Comparison of ENCODE assay signal across 1 cellular context in the genomic region with DNA sequence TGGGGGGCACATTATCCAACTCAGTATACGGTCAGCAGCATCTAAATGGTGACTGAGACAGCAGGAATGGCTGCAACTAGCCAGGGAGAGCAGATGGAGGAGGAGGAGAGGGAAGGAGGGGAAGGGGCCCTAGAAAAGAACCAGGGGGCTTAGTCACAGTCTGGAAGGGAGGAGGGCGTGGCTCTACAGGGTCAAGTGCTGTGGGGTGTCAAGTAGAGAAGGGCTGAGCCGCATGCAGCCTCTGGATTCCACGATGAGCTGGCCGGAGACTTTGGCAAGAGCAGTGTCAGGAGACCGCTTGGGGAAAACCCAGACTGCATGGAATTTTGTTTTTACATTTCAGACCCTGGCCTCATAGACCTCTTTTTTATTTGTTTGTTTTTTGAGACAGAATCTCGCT.
TF ChIP-seq lines count a peak whose summit lies in the region.

No MANE protein-coding gene starts in this region.

TF ChIP-seq in IMR-90, 13 proteins besides CTCF, POLR2A, EP300 and RAD21:
- peak; percentile 86 for TF ChIP-seq CEBPB (IDR thresholded peaks at IDR 0.05; ENCODE audit: low read depth, low read length)
- TF ChIP-seq RFX5 (IDR thresholded peaks at IDR 0.05; ENCODE audit: low read depth, low read length): no peak
- peak; percentile 52; the same call in 1 of the 2 replicates for TF ChIP-seq MXI1 (IDR thresholded peaks at IDR 0.05; ENCODE audit: borderline replicate concordance, low read depth, low read length)
- TF ChIP-seq RCOR1 (IDR thresholded peaks at IDR 0.05; ENCODE audit: insufficient replicate concordance, low read length): peak; percentile 30
- peak; percentile 72; the same call in 1 of the 2 replicates for TF ChIP-seq BHLHE40 (IDR thresholded peaks at IDR 0.05; ENCODE audit: low read depth, low read length)
- TF ChIP-seq NFE2L2 (IDR thresholded peaks at IDR 0.05; ENCODE audit: low read depth, low read length): no peak
- TF ChIP-seq SMC3 (IDR thresholded peaks at IDR 0.05; ENCODE audit: low read depth, low read length): no peak
- TF ChIP-seq, protein P1, sequence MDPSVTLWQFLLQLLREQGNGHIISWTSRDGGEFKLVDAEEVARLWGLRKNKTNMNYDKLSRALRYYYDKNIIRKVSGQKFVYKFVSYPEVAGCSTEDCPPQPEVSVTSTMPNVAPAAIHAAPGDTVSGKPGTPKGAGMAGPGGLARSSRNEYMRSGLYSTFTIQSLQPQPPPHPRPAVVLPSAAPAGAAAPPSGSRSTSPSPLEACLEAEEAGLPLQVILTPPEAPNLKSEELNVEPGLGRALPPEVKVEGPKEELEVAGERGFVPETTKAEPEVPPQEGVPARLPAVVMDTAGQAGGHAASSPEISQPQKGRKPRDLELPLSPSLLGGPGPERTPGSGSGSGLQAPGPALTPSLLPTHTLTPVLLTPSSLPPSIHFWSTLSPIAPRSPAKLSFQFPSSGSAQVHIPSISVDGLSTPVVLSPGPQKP (IDR thresholded peaks at IDR 0.05; ENCODE audit: borderline replicate concordance, low read depth, low read length): no peak
- TF ChIP-seq MAFK (IDR thresholded peaks at IDR 0.05; ENCODE audit: low read depth, low read length): 0 out of 2 replicates have a peak, but pooled peaks have one; percentile 1
- peak; percentile 68; the same call in 1 of the 2 replicates for TF ChIP-seq MAZ (IDR thresholded peaks at IDR 0.05; ENCODE audit: borderline replicate concordance, low read depth, low read length)
- TF ChIP-seq, protein P2, sequence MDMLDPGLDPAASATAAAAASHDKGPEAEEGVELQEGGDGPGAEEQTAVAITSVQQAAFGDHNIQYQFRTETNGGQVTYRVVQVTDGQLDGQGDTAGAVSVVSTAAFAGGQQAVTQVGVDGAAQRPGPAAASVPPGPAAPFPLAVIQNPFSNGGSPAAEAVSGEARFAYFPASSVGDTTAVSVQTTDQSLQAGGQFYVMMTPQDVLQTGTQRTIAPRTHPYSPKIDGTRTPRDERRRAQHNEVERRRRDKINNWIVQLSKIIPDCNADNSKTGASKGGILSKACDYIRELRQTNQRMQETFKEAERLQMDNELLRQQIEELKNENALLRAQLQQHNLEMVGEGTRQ (IDR thresholded peaks at IDR 0.05; ENCODE audit: low read depth, low read length): no peak
- TF ChIP-seq CHD1 (IDR thresholded peaks at IDR 0.05; ENCODE audit: low read depth, low read length): no peak
- peak; percentile 76 for TF ChIP-seq FOS (IDR thresholded peaks at IDR 0.05; ENCODE audit: low read depth, low read length)
